Comparison of ENCODE assay signal across 8 cellular contexts in the genomic region with DNA sequence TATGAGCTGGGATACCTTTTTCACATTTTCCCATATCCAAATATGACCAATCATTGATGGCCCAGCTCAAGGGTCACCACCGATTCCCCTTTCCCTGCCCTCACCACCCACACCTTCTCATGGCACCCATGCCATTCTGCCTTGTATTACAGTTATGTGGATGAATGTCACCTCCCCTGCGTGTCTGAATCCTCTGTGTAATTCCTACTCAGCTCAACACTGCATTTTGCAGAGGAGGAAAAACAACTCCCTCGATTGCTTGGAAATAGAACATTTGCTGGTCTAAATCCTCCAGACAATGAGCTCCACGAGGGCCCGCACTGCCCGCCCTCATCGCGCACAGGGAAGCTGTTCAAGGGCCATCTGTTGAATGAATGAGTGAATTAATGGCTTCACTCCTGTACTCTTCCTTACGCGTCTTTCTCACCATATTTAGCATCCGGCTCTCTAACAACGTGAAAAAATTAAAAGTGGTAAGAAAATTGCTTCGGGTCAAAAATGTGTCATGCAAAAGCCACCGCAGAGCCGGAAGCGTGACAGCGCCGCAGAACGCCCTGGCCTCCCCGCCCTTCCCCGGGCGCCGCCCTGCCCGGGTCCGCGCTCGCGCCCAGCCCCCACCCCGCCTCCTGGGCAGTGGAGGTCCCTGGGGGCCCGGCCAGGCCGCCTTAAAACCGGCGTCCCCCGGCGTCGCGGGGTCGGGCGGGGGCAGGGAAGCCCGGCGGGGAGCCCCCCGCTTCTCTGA. TPM values are rescaled to one million over a fixed set of nuclear protein-coding genes. Genes with fewer than 3 reads are reported as not detected.
DNase-seq lines count a peak whose midpoint lies in the region; ATAC-seq and TF ChIP-seq lines count a peak whose summit lies in the region.

No MANE protein-coding gene starts in this region.

- peak overlapping the region; percentile 97 for H3K27ac Mint-ChIP-seq in activated CD4-positive, alpha-beta T cell treated with anti-CD3 and anti-CD28 coated beads, Interleukin-2, amount 10 ng/mL, durations not matched to agents 7 days and 5 days
- peak overlapping the region; percentile 33 for H3K27ac Mint-ChIP-seq in mesothelial cell of epicardium

- POLR2A ChIA-PET in activated CD4-positive, alpha-beta T cell treated with anti-CD3 and anti-CD28 coated beads, Interleukin-2, amount 10 ng/mL, durations not matched to agents 7 days and 5 days (lab: Charles Lee) = interaction anchor here (0.6 kb wide), 1 partner anchor 399 kb away, joined by 4 read pairs; no protein-coding TSS in a partner anchor

- CTCF ChIA-PET in activated CD4-positive, alpha-beta T cell treated with anti-CD3 and anti-CD28 coated beads, Interleukin-2, amount 10 ng/mL, durations not matched to agents 7 days and 5 days (lab: Charles Lee) = interaction anchor here (0.8 to 3.1 kb wide), 3 partner anchors 11 to 54 kb away, joined by 3 to 13 read pairs (median 3); no protein-coding TSS in a partner anchor

- peak; percentile 60 for ATAC-seq in GM18519 (IDR thresholded peaks at IDR 0.05; ENCODE audit: low FRiP score, unreplicated experiment)
- peak; percentile 88 for ATAC-seq in HG02981 (IDR thresholded peaks at IDR 0.05; ENCODE audit: unreplicated experiment)

- peaks cover 14% of the 10 kb centered on the region for H3K27me3 Mint-ChIP-seq in activated CD4-positive, alpha-beta T cell treated with anti-CD3 and anti-CD28 coated beads, Interleukin-2, amount 10 ng/mL, durations not matched to agents 7 days and 5 days
- H3K27me3 Mint-ChIP-seq in mesothelial cell of epicardium (ENCODE audit: low read depth) = peaks cover 8% of the 10 kb centered on the region

- peaks cover 13% of the 10 kb centered on the region for H3K9me3 Mint-ChIP-seq in activated CD4-positive, alpha-beta T cell treated with anti-CD3 and anti-CD28 coated beads, Interleukin-2, amount 10 ng/mL, durations not matched to agents 7 days and 5 days
- no peaks in the 10 kb centered on the region for H3K9me3 Mint-ChIP-seq in mesothelial cell of epicardium

- no peak for TF ChIP-seq CTCF in mesothelial cell of epicardium (IDR thresholded peaks at IDR 0.05; ENCODE audit: unreplicated experiment)

- peak overlapping the region; percentile 88 for H3K4me3 Mint-ChIP-seq in activated CD4-positive, alpha-beta T cell treated with anti-CD3 and anti-CD28 coated beads, Interleukin-2, amount 10 ng/mL, durations not matched to agents 7 days and 5 days
- peak overlapping the region; percentile 80 for H3K4me3 Mint-ChIP-seq in mesothelial cell of epicardium

- H3K4me1 Mint-ChIP-seq in activated CD4-positive, alpha-beta T cell treated with anti-CD3 and anti-CD28 coated beads, Interleukin-2, amount 10 ng/mL, durations not matched to agents 7 days and 5 days = peaks cover 78% of the 10 kb centered on the region
- H3K4me1 Mint-ChIP-seq in mesothelial cell of epicardium = peaks cover 38% of the 10 kb centered on the region

- DNase-seq in A172 (ENCODE audit: low spot score) (peak; percentile 47), NCI-H2227 (lab: John Stamatoyannopoulos, UW; ENCODE audit: unreplicated experiment) (peak; percentile 63), mesothelial cell of epicardium (ENCODE audit: low spot score in 2 of 2, unreplicated experiment in 2 of 2) (peak; percentile 37 to 56)
- peak; percentile 82 for DNase-seq in activated CD4-positive, alpha-beta T cell treated with anti-CD3 and anti-CD28 coated beads, Interleukin-2, amount 10 ng/mL, durations not matched to agents 7 days and 5 days
- DNase-seq in effector CD8-positive, alpha-beta T cell (lab: John Stamatoyannopoulos, UW) = peak; percentile 9
- peak; percentile 83 for DNase-seq in stimulated activated CD8-positive, alpha-beta memory T cell treated with anti-CD3 and anti-CD28 coated beads, Interleukin-4, amount 100 ng/mL, for 48 hours

- H3K36me3 Mint-ChIP-seq in activated CD4-positive, alpha-beta T cell treated with anti-CD3 and anti-CD28 coated beads, Interleukin-2, amount 10 ng/mL, durations not matched to agents 7 days and 5 days (ENCODE audit: low read depth) = peaks cover 32% of the 10 kb centered on the region
- peaks cover 3% of the 10 kb centered on the region for H3K36me3 Mint-ChIP-seq in mesothelial cell of epicardium

RNA-seq across cellular contexts. Expression of a gene that starts 0.7 kb away (rescaled TPM):
- total RNA-seq in A172 (2014; rRNA removed; shearing (Covaris generic)) = 15.4 and 18.2 TPM in 2 replicates
- 10 to 100 TPM; 12.0 to 14.7 TPM for total RNA-seq in activated CD4-positive, alpha-beta T cell treated with anti-CD3 and anti-CD28 coated beads, Interleukin-2, amount 10 ng/mL, durations not matched to agents 7 days and 5 days
- 24.1 to 26.0 TPM (median 25.8 TPM) in 3 replicates for total RNA-seq in mesothelial cell of epicardium

Comparison
In these comparisons a context has a peak if more than half of its experiments do, and no peak if none do; other contexts are left out.
1. Peak in every context shown above with its lines: DNase-seq and ATAC-seq.
2. DNase-seq: peak in every context shown above with its lines; median percentile 83 in stimulated activated CD8-positive, alpha-beta memory T cell treated with anti-CD3 and anti-CD28 coated beads, Interleukin-4, amount 100 ng/mL, for 48 hours; 82 in activated CD4-positive, alpha-beta T cell treated with anti-CD3 and anti-CD28 coated beads, Interleukin-2, amount 10 ng/mL, durations not matched to agents 7 days and 5 days; 63 in NCI-H2227; 47 in A172; 46 in mesothelial cell of epicardium; 9 in effector CD8-positive, alpha-beta T cell.